Comparison of ENCODE assay signal across 23 cellular contexts in genomic region chr5:128765448-128766061, GRCh38.
"Had no signal": no experiment of that assay in that cellular context is flagged by ENCODE, and none has a peak within 500 bp of the region (broad histone marks: within the 10 kb centered on the region; RNA-seq: fewer than 3 reads in every experiment).

No MANE protein-coding gene starts in this region.

- H3K9me3 Mint-ChIP-seq: activated CD4-positive, alpha-beta T cell treated with anti-CD3 and anti-CD28 coated beads, Interleukin-2, amount 10 ng/mL, durations not matched to agents 24 days and 14 days; activated naive CD4-positive, alpha-beta T cell treated with anti-CD3 and anti-CD28 coated beads, Interleukin-2, amount 50 U/mL, for 72 hours; activated T-helper 2 cell treated with anti-CD3 and anti-CD28 coated beads, Interferon-gamma antibody, Interleukin-2, Interleukin-4, amounts not matched to agents 10 μg/mL and 5 μg/mL and 100 μg/mL, durations not matched to agents 14 hours and 24 hours and 36 hours; T-helper 1 cell treated with Interleukin-12 subunit alpha and Interleukin-12 subunit beta and Interleukin-4 antibody, amounts not matched to agents 30 μg/mL and 1 μg/mL, for 36 hours; T-helper 2 cell treated with Interferon-gamma antibody and Interleukin-4, amounts not matched to agents 5 μg/mL and 100 μg/mL, for 36 hours had no signal

- H3K27me3 ChIP-seq: brain microvascular endothelial cell had no signal

- ATAC-seq: activated CD8-positive, alpha-beta T cell treated with anti-CD3 and anti-CD28 coated beads, Interleukin-2, amount 10 ng/mL, durations not matched to agents 7 days and 5 days; activated naive CD4-positive, alpha-beta T cell treated with anti-CD3 and anti-CD28 coated beads, Interleukin-2, amount 50 U/mL, for 72 hours had no signal

- H3K36me3 Mint-ChIP-seq: activated naive CD4-positive, alpha-beta T cell treated with anti-CD3 and anti-CD28 coated beads, Interleukin-2, amount 50 U/mL, for 72 hours had no signal

- DNase-seq: activated CD4-positive, alpha-beta T cell treated with anti-CD3 and anti-CD28 coated beads, Interleukin-2, amount 10 ng/mL, durations not matched to agents 24 days and 14 days; activated CD4-positive, alpha-beta T cell treated with anti-CD3 and anti-CD28 coated beads, Interleukin-2, amount 50 U/mL, for 48 hours; activated CD8-positive, alpha-beta T cell treated with anti-CD3 and anti-CD28 coated beads, Interleukin-2, amount 10 ng/mL, durations not matched to agents 7 days and 5 days; activated gamma-delta T cell; activated naive CD4-positive, alpha-beta T cell treated with Interleukin-2 at 50 U/mL for 16 hours; activated T-cell treated with anti-CD3 and anti-CD28 coated beads, Interleukin-2, amount 50 U/mL, for 24 hours; adrenal gland; brain microvascular endothelial cell; central memory CD4-positive, alpha-beta T cell; NCI-H1092 treated with DMSO at 0.1 percent for 48 hours; NCI-H1417; NCI-H1694; NCI-H1930; NCI-H2081 treated with DMSO at 0.1 percent for 48 hours; NCI-H226; NCI-H69; PC-9 had no signal

- H3K27ac ChIP-seq: adrenal gland, brain microvascular endothelial cell, KMS-11, PC-9, RWPE1 had no signal

- H3K4me3 Mint-ChIP-seq: activated CD4-positive, alpha-beta T cell treated with anti-CD3 and anti-CD28 coated beads, Interleukin-2, amount 10 ng/mL, durations not matched to agents 24 days and 14 days; activated CD8-positive, alpha-beta T cell treated with anti-CD3 and anti-CD28 coated beads, Interleukin-2, amount 10 ng/mL, durations not matched to agents 7 days and 5 days; activated T-cell treated with anti-CD3 and anti-CD28 coated beads, Interleukin-2, amount 50 U/mL, for 24 hours; T-helper 1 cell treated with Interleukin-12 subunit alpha and Interleukin-12 subunit beta and Interleukin-4 antibody, amounts not matched to agents 30 μg/mL and 1 μg/mL, for 36 hours; T-helper 2 cell treated with Interferon-gamma antibody and Interleukin-4, amounts not matched to agents 5 μg/mL and 100 μg/mL, for 36 hours had no signal

- H2AFZ ChIP-seq: PC-9 had no signal

- H3K4me1 ChIP-seq: adrenal gland had no signal

- H3K27ac Mint-ChIP-seq: activated CD4-positive, alpha-beta T cell treated with anti-CD3 and anti-CD28 coated beads, Interleukin-2, amount 10 ng/mL, durations not matched to agents 24 days and 14 days; activated CD8-positive, alpha-beta T cell treated with anti-CD3 and anti-CD28 coated beads, Interleukin-2, amount 10 ng/mL, durations not matched to agents 7 days and 5 days; activated naive CD4-positive, alpha-beta T cell treated with anti-CD3 and anti-CD28 coated beads, Interleukin-2, amount 50 U/mL, for 72 hours; activated T-cell treated with anti-CD3 and anti-CD28 coated beads, Interleukin-2, amount 50 U/mL, for 24 hours; activated T-helper 2 cell treated with anti-CD3 and anti-CD28 coated beads, Interferon-gamma antibody, Interleukin-2, Interleukin-4, amounts not matched to agents 10 μg/mL and 5 μg/mL and 100 μg/mL, durations not matched to agents 14 hours and 24 hours and 36 hours; T-helper 1 cell treated with Interleukin-12 subunit alpha and Interleukin-12 subunit beta and Interleukin-4 antibody, amounts not matched to agents 30 μg/mL and 1 μg/mL, for 36 hours; T-helper 2 cell treated with Interferon-gamma antibody and Interleukin-4, amounts not matched to agents 5 μg/mL and 100 μg/mL, for 36 hours had no signal

- H3K9ac ChIP-seq: KMS-11 had no signal

- H3K4me2 ChIP-seq: KMS-11, PC-9 had no signal

- H3K4me3 ChIP-seq: adrenal gland, PC-9 had no signal

- H3K36me3 ChIP-seq: adrenal gland, brain microvascular endothelial cell had no signal

- H3K4me1 Mint-ChIP-seq: activated CD4-positive, alpha-beta T cell treated with anti-CD3 and anti-CD28 coated beads, Interleukin-2, amount 10 ng/mL, durations not matched to agents 24 days and 14 days had no signal

- H3K9me3 ChIP-seq: adrenal gland had no signal
